ENCODE assay signal across 9 cellular contexts in genomic region chr7:11341285-11341944, GRCh38.
DNase-seq lines count a peak whose midpoint lies in the region; ATAC-seq and TF ChIP-seq lines count a peak whose summit lies in the region.
"Had no signal": no experiment of that assay in that cellular context is flagged by ENCODE, and none has a peak within 500 bp of the region (broad histone marks: within the 10 kb centered on the region; RNA-seq: fewer than 3 reads in every experiment).

No MANE protein-coding gene starts in this region.

- H3K4me3 ChIP-seq in choroid plexus epithelial cell (ENCODE audit: low read depth, low read length), result no peak overlapping the region
- H3K4me3 ChIP-seq in osteoblast (ENCODE audit: insufficient read depth, low read length), result no peak overlapping the region

- H3K27ac Mint-ChIP-seq in T-helper 2 cell treated with Interferon-gamma antibody and Interleukin-4, amounts not matched to agents 5 μg/mL and 100 μg/mL, for 36 hours, result no peak overlapping the region
- no peak overlapping the region for H3K27ac Mint-ChIP-seq in T-helper 17 cell

- no peaks in the 10 kb centered on the region for H4K20me1 ChIP-seq in osteoblast (ENCODE audit: insufficient read depth, low read length)

- H3K4me2 ChIP-seq in osteoblast (ENCODE audit: insufficient read depth, low read length), result peak overlapping the region; percentile 40

- H3K9me3 Mint-ChIP-seq in T-helper 2 cell treated with Interferon-gamma antibody and Interleukin-4, amounts not matched to agents 5 μg/mL and 100 μg/mL, for 36 hours, result no peaks in the 10 kb centered on the region

- H3K27me3 ChIP-seq in osteoblast (ENCODE audit: insufficient read depth, low read length), result no peaks in the 10 kb centered on the region

- H3K79me2 ChIP-seq in osteoblast (ENCODE audit: insufficient read depth, low read length), result no peaks in the 10 kb centered on the region

- DNase-seq in AG08396 (ENCODE audit: low spot score) (peak; percentile 4), NCI-H345 treated with DMSO at 0.1 percent for 48 hours (lab: John Stamatoyannopoulos, UW; ENCODE audit: unreplicated experiment) (peak; percentile 58), choroid plexus epithelial cell (ENCODE audit: low read depth) (peak; percentile 73), osteoblast (ENCODE audit: insufficient read length, low spot score, missing footprints) (no peak), T-helper 17 cell (no peak)
- no peak for DNase-seq in T-helper 2 cell treated with Interferon-gamma antibody and Interleukin-4, amounts not matched to agents 5 μg/mL and 100 μg/mL, for 36 hours (ENCODE audit: low spot score)
- DNase-seq: right cardiac atrium had no signal

- ATAC-seq in GM21576 (IDR thresholded peaks at IDR 0.05; ENCODE audit: unreplicated experiment) (peak; percentile 51), T-helper 17 cell (no peak), HG03565 (IDR thresholded peaks at IDR 0.05; ENCODE audit: unreplicated experiment) (no peak)

- no peaks in the 10 kb centered on the region for H3K36me3 ChIP-seq in osteoblast (ENCODE audit: insufficient read depth, low read length)

- H3K4me1 ChIP-seq in osteoblast (ENCODE audit: insufficient read depth, low read length), result no peaks in the 10 kb centered on the region

- TF ChIP-seq CTCF in choroid plexus epithelial cell (conservative IDR thresholded peaks at IDR 0.05; ENCODE audit: low read depth, low read length) (peak; percentile 61), osteoblast (IDR thresholded peaks at IDR 0.05; ENCODE audit: extremely low read depth, low read depth, low read length) (peak; percentile 41)

- no peak overlapping the region for H3K27ac ChIP-seq in osteoblast (ENCODE audit: low read depth, low read length)

- peak overlapping the region; percentile 54 for H2AFZ ChIP-seq in osteoblast (ENCODE audit: low read length)

- H3K4me3 Mint-ChIP-seq in T-helper 2 cell treated with Interferon-gamma antibody and Interleukin-4, amounts not matched to agents 5 μg/mL and 100 μg/mL, for 36 hours, result no peak overlapping the region
- H3K4me3 Mint-ChIP-seq in T-helper 17 cell, result no peak overlapping the region

- H3K4me1 Mint-ChIP-seq in T-helper 2 cell treated with Interferon-gamma antibody and Interleukin-4, amounts not matched to agents 5 μg/mL and 100 μg/mL, for 36 hours (ENCODE audit: low read depth), result peaks cover 2% of the 10 kb centered on the region
- H3K4me1 Mint-ChIP-seq in T-helper 17 cell, result peaks cover 7% of the 10 kb centered on the region

- no peaks in the 10 kb centered on the region for H3K36me3 Mint-ChIP-seq in T-helper 2 cell treated with Interferon-gamma antibody and Interleukin-4, amounts not matched to agents 5 μg/mL and 100 μg/mL, for 36 hours (ENCODE audit: low read depth)
- no peaks in the 10 kb centered on the region for H3K36me3 Mint-ChIP-seq in T-helper 17 cell (ENCODE audit: low read depth)

- H3K9me3 ChIP-seq in osteoblast (ENCODE audit: low read depth, low read length) (no peaks in the 10 kb centered on the region), T-helper 17 cell (ENCODE audit: control insufficient read depth, low read length, poor library complexity, severe bottlenecking) (no peaks in the 10 kb centered on the region)

- peaks cover 6% of the 10 kb centered on the region for H3K27me3 Mint-ChIP-seq in T-helper 2 cell treated with Interferon-gamma antibody and Interleukin-4, amounts not matched to agents 5 μg/mL and 100 μg/mL, for 36 hours (ENCODE audit: low read depth)
- H3K27me3 Mint-ChIP-seq in T-helper 17 cell, result peaks cover 32% of the 10 kb centered on the region

Comparison
In these comparisons a context has a peak if more than half of its experiments do, and no peak if none do; other contexts are left out.
1. DNase-seq: peak in AG08396 (single experiment), NCI-H345 treated with DMSO at 0.1 percent for 48 hours (single experiment) and choroid plexus epithelial cell (single experiment); none in osteoblast (single experiment), T-helper 2 cell treated with Interferon-gamma antibody and Interleukin-4, amounts not matched to agents 5 μg/mL and 100 μg/mL, for 36 hours (single experiment) and T-helper 17 cell (0 of 3).